ENCODE assay signal across 16 cellular contexts in genomic region chr3:162492446-162493081, GRCh38.
A peak's percentile ranks its signal among the peaks of the same experiment; 100 is the strongest.
DNase-seq lines count a peak whose midpoint lies in the region; ATAC-seq and TF ChIP-seq lines count a peak whose summit lies in the region.
"Had no signal": no experiment of that assay in that cellular context is flagged by ENCODE, and none has a peak within 500 bp of the region (broad histone marks: within the 10 kb centered on the region; RNA-seq: fewer than 3 reads in every experiment).

No MANE protein-coding gene starts in this region.

- TF ChIP-seq CTCF in ovary (IDR thresholded peaks at IDR 0.05) (no peak), lower leg skin (IDR thresholded peaks at IDR 0.05) (no peak)

- peak overlapping the region; percentile 79 for H3K27ac ChIP-seq in ACC112 (ENCODE audit: low read depth, low read length)
- H3K27ac ChIP-seq in ovary: no peak overlapping the region
- H3K27ac ChIP-seq: cardiac muscle cell, thoracic aorta had no signal

- H3K27me3 ChIP-seq in ACC112 (ENCODE audit: insufficient read depth, low read length) (no peaks in the 10 kb centered on the region), ovary (no peaks in the 10 kb centered on the region)
- H3K27me3 ChIP-seq: BE2C, cardiac muscle cell had no signal

- no peak for TF ChIP-seq POLR2A in ovary (IDR thresholded peaks at IDR 0.05)
- no peak for TF ChIP-seq POLR2A in lower leg skin (IDR thresholded peaks at IDR 0.05)

- ATAC-seq in GM18502 (IDR thresholded peaks at IDR 0.05; ENCODE audit: poor library complexity, unreplicated experiment): no peak
- ATAC-seq: activated CD8-positive, alpha-beta T cell treated with anti-CD3 and anti-CD28 coated beads for 36 hours had no signal

- DNase-seq in HCEC 1CT: peak; percentile 90
- DNase-seq in amniotic stem cell (lab: John Stamatoyannopoulos, UW): peak; percentile 53
- DNase-seq in glomerular visceral epithelial cell (ENCODE audit: extremely low spot score): peak; percentile 25
- DNase-seq in HPDE6-E6E7 (ENCODE audit: extremely low spot score): no peak
- DNase-seq in ovary: no peak
- no peak for DNase-seq in lower leg skin (ENCODE audit: low spot score in 2 of 2)
- DNase-seq: activated CD8-positive, alpha-beta T cell treated with anti-CD3 and anti-CD28 coated beads for 36 hours; activated gamma-delta T cell treated with Interleukin-2 at 50 U/mL for 16 hours; BE2C; NCI-H2081 treated with DMSO at 0.1 percent for 48 hours; NCI-H774; SIG-M5 had no signal

- no peaks in the 10 kb centered on the region for H3K36me3 ChIP-seq in ACC112 (ENCODE audit: insufficient read depth, low read length)
- no peaks in the 10 kb centered on the region for H3K36me3 ChIP-seq in ovary
- H3K36me3 ChIP-seq: BE2C, cardiac muscle cell, thoracic aorta had no signal

- no peaks in the 10 kb centered on the region for H3K9me3 ChIP-seq in ovary
- H3K9me3 ChIP-seq: BE2C, thoracic aorta had no signal

- peak overlapping the region; percentile 25 for H2AFZ ChIP-seq in ACC112 (ENCODE audit: low read length, unreplicated experiment)

- H3K79me2 ChIP-seq in ACC112 (ENCODE audit: control insufficient read depth, insufficient read depth, low read length, unreplicated experiment): no peaks in the 10 kb centered on the region

- H3K4me3 ChIP-seq in ACC112 (ENCODE audit: low read depth, low read length) (peak overlapping the region; percentile 62), ovary (no peak overlapping the region), lower leg skin (ENCODE audit: low read depth, poor library complexity, severe bottlenecking) (no peak overlapping the region)
- H3K4me3 ChIP-seq: cardiac muscle cell, thoracic aorta had no signal

- no peak for TF ChIP-seq EP300 in ovary (IDR thresholded peaks at IDR 0.05)

- peaks cover 17% of the 10 kb centered on the region for H3K4me1 ChIP-seq in ACC112 (ENCODE audit: control insufficient read depth, insufficient read depth, low read length, unreplicated experiment)
- no peaks in the 10 kb centered on the region for H3K4me1 ChIP-seq in ovary (ENCODE audit: insufficient read depth)
- H3K4me1 ChIP-seq: BE2C had no signal

- intact Hi-C loops in ovary (cut with DNase I): no loop called here
- intact Hi-C loops in lower leg skin (cut with DNase I; ENCODE audit: low total_unique reads): no loop called here

- WGBS in ovary, 3 donors: 40 to 62% (median 41%) methylated on average over 4 of the region's 4 CpGs
- WGBS in lower leg skin, 2 donors: 56 to 68% methylated on average over 4 of the region's 4 CpGs

Comparison
In these comparisons a context has a peak if more than half of its experiments do, and no peak if none do; other contexts are left out.
1. DNase-seq: peak in HCEC 1CT (single experiment), amniotic stem cell (single experiment) and glomerular visceral epithelial cell (single experiment); none in HPDE6-E6E7 (single experiment), ovary (0 of 5) and lower leg skin (0 of 2).